ENCODE assay signal across 24 cellular contexts in genomic region chr12:78316656-78317055, GRCh38.
"Had no signal": no experiment of that assay in that cellular context is flagged by ENCODE, and none has a peak within 500 bp of the region (broad histone marks: within the 10 kb centered on the region; RNA-seq: fewer than 3 reads in every experiment).

No MANE protein-coding gene starts in this region.

- H3K9me3 ChIP-seq: breast epithelium, gastrocnemius medialis, mucosa of descending colon, pancreas, psoas muscle, suprapubic skin, tibial artery, upper lobe of right lung had no signal

- ATAC-seq: activated CD4-positive, alpha-beta T cell treated with anti-CD3 and anti-CD28 coated beads for 36 hours; activated CD8-positive, alpha-beta T cell treated with anti-CD3 and anti-CD28 coated beads, Interleukin-2, amount 10 ng/mL, durations not matched to agents 7 days and 5 days; activated naive CD4-positive, alpha-beta T cell treated with anti-CD3 and anti-CD28 coated beads, Interleukin-2, amount 50 U/mL, for 72 hours; activated T-cell treated with anti-CD3 and anti-CD28 coated beads, Interleukin-2, amount 50 U/mL, for 72 hours; gastrocnemius medialis; left cardiac atrium; left ventricle myocardium superior; mucosa of descending colon; natural killer cell treated with Interleukin-12 subunit alpha and Interleukin-12 subunit beta and Interleukin-15 and Interleukin-18, amount 100 ng/mL, for 72 hours; pancreas; psoas muscle; stimulated activated naive B cell treated with anti-CD40 and anti-IgM and Interleukin-4, amounts not matched to agents 10 μg/mL and 1 μg/mL and 100 μg/mL, for 72 hours; upper lobe of right lung had no signal

- H3K4me3 ChIP-seq: breast epithelium, gastrocnemius medialis, mucosa of descending colon, pancreas, psoas muscle, smooth muscle cell, suprapubic skin, tibial artery, upper lobe of right lung had no signal

- DNase-seq: activated CD4-positive, alpha-beta T cell treated with anti-CD3 and anti-CD28 coated beads for 36 hours; activated CD4-positive, CD25-positive, alpha-beta regulatory T cell; activated CD8-positive, alpha-beta T cell treated with anti-CD3 and anti-CD28 coated beads, Interleukin-2, amount 10 ng/mL, durations not matched to agents 7 days and 5 days; activated naive CD4-positive, alpha-beta T cell; activated T-cell treated with anti-CD3 and anti-CD28 coated beads for 4 hours; activated T-cell treated with anti-CD3 and anti-CD28 coated beads, Interleukin-2, amount 50 U/mL, for 72 hours; central memory CD4-positive, alpha-beta T cell; effector CD8-positive, alpha-beta T cell; gastrocnemius medialis; hippocampal formation; left cardiac atrium; left ventricle myocardium superior; mucosa of descending colon; pancreas; psoas muscle; stimulated activated CD4-positive, alpha-beta T cell treated with anti-CD3 and anti-CD28 coated beads, Interleukin-2, amount 100 ng/mL, for 24 hours; stimulated activated naive B cell treated with anti-CD40 and anti-IgM and Interleukin-4, amounts not matched to agents 10 μg/mL and 1 μg/mL and 100 μg/mL, for 72 hours; tibial artery; upper lobe of right lung had no signal

- H3K27me3 ChIP-seq: breast epithelium, gastrocnemius medialis, pancreas, suprapubic skin, tibial artery, upper lobe of right lung had no signal

- H3K36me3 ChIP-seq: breast epithelium, gastrocnemius medialis, pancreas, suprapubic skin, tibial artery, upper lobe of right lung had no signal

- H3K4me2 ChIP-seq: smooth muscle cell had no signal

- H3K27ac ChIP-seq: breast epithelium, gastrocnemius medialis, pancreas, psoas muscle, suprapubic skin, tibial artery, upper lobe of right lung had no signal
